Comparison of ENCODE assay signal across 9 cellular contexts in the genomic region with DNA sequence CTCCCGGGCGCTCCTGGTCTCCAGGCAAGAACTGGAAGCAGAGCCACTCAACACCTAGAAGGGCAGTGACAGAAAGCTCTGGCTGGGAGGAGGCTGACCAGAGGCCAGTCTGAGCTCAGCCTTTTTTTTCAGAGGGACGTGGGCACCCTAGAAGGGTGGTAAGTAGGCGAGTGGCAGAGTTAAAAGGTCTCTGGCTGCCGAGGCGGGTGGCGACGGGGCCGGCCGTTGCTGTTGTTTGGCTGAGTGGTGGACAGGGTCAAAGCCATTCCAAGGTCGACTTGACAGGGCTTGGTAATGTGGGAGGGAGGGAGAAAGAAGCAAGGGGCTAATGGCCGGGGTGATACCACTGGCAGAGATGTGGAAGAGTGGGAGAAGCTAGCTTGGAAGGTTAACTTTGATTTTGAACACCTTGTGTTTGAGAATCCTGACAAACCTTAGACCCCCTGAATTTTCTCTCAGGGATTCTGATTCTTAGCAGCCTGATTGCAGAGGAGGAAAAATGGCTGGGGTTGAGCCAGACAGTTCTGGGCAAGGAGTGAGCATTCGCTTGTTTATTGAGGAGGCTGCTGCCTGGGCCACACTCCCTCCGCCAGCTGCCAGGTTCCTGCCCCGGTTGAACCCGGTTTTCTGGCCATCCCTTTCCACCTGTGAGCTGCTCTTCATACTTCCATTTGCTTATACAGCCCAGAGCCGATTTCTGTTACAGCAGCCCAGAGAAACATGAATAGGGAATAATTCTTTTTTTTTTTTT. TPM values are rescaled to one million over a fixed set of nuclear protein-coding genes. Genes with fewer than 3 reads are reported as not detected.
A peak's percentile ranks its signal among the peaks of the same experiment; 100 is the strongest.
DNase-seq lines count a peak whose midpoint lies in the region; ATAC-seq and TF ChIP-seq lines count a peak whose summit lies in the region.
"Had no signal": no experiment of that assay in that cellular context is flagged by ENCODE, and none has a peak within 500 bp of the region (broad histone marks: within the 10 kb centered on the region; RNA-seq: fewer than 3 reads in every experiment).

No MANE protein-coding gene starts in this region.

- peak overlapping the region; percentile 85 for H3K4me3 ChIP-seq in CD8-positive, alpha-beta memory T cell (ENCODE audit: low read length)
- H3K4me3 ChIP-seq in PC-3 (ENCODE audit: low read length): peak overlapping the region; percentile 84

- intact Hi-C loops in PC-3 (cut with micrococcal nuclease): loop anchor here (5.0 kb wide), 1 partner anchor 36 kb away; a partner anchor contains a TSS

- POLR2A ChIA-PET in CD8-positive, alpha-beta memory T cell (lab: Charles Lee): interaction anchor here (0.7 to 3.2 kb wide), 10 partner anchors 15 to 327 kb away, joined by 3 to 23 read pairs (median 6); a partner anchor contains a TSS
- POLR2A ChIA-PET in PC-3 (lab: Charles Lee; ENCODE audit: unreplicated experiment): no interaction called here

- H3K9ac ChIP-seq in PC-3 (ENCODE audit: low read length): peak overlapping the region; percentile 41

- H3K9me2 ChIP-seq in PC-3 (replicated peaks; ENCODE audit: low read length): no peaks in the 10 kb centered on the region

- H3K27me3 ChIP-seq in CD8-positive, alpha-beta memory T cell (ENCODE audit: insufficient read depth, low read length, poor library complexity, severe bottlenecking): no peaks in the 10 kb centered on the region
- no peaks in the 10 kb centered on the region for H3K27me3 ChIP-seq in PC-3 (ENCODE audit: low read length)

- peaks cover 18 to 21% (median 19%) of the 10 kb centered on the region in 3 donors for H3K4me1 Mint-ChIP-seq in CD8-positive, alpha-beta memory T cell
- H3K4me1 Mint-ChIP-seq in neural crest cell: peaks cover 16% of the 10 kb centered on the region

- H4K20me1 ChIP-seq in PC-3 (ENCODE audit: low read length): no peaks in the 10 kb centered on the region

- BruUV-seq in PC-3 (replicated peaks; lab: Mats Ljungman, UMichigan): no TSS peak

- H3K27ac ChIP-seq in CD8-positive, alpha-beta memory T cell (ENCODE audit: low read depth, low read length): peak overlapping the region; percentile 29
- no peak overlapping the region for H3K27ac ChIP-seq in PC-3 (ENCODE audit: low read length)
- H3K27ac ChIP-seq in epithelial cell of prostate: peak overlapping the region; percentile 47

- TF ChIP-seq CTCF in PC-3 (conservative IDR thresholded peaks at IDR 0.05; ENCODE audit: low read depth, low read length) (no peak), neural crest cell (conservative IDR thresholded peaks at IDR 0.05) (no peak)

- DNase-seq in CD8-positive, alpha-beta memory T cell: peak in 1 of 5 donors; percentile 45
- DNase-seq in PC-3 (no peak), epithelial cell of prostate (ENCODE audit: low read depth, low spot score) (no peak), neural crest cell (ENCODE audit: low read depth, low spot score) (no peak), NCI-H226 (no peak), hippocampal formation (lab: John Stamatoyannopoulos, UW) (no peak), NCI-H345 (lab: John Stamatoyannopoulos, UW) (no peak)

- H3K79me2 ChIP-seq in PC-3 (ENCODE audit: low read length): no peaks in the 10 kb centered on the region

- H3K4me1 ChIP-seq in CD8-positive, alpha-beta memory T cell (ENCODE audit: insufficient read depth, low read length): no peaks in the 10 kb centered on the region
- peaks cover 7% of the 10 kb centered on the region for H3K4me1 ChIP-seq in PC-3 (ENCODE audit: insufficient read depth, low read length)

- peaks cover 0 to 4% of the 10 kb centered on the region in 2 donors for H3K27me3 Mint-ChIP-seq in CD8-positive, alpha-beta memory T cell
- H3K27me3 Mint-ChIP-seq in neural crest cell (ENCODE audit: low read depth): peaks cover 38% of the 10 kb centered on the region

- H3F3A ChIP-seq in PC-3 (ENCODE audit: low read length, unreplicated experiment): no peaks in the 10 kb centered on the region

- H3K9me3 ChIP-seq in CD8-positive, alpha-beta memory T cell (ENCODE audit: low read length): no peaks in the 10 kb centered on the region
- H3K9me3 ChIP-seq in PC-3 (ENCODE audit: low read length): no peaks in the 10 kb centered on the region

- peak overlapping the region; percentile 88 for H2AFZ ChIP-seq in PC-3 (ENCODE audit: low read length)

- peak overlapping the region; percentile 99 for H3K4me2 ChIP-seq in PC-3 (ENCODE audit: low read length)

- no peaks in the 10 kb centered on the region for H3K9me3 Mint-ChIP-seq in CD8-positive, alpha-beta memory T cell
- H3K9me3 Mint-ChIP-seq in neural crest cell: no peaks in the 10 kb centered on the region

- H3K4me3 Mint-ChIP-seq in CD8-positive, alpha-beta memory T cell: peak overlapping the region; percentile 73 to 98 (median 92)
- H3K4me3 Mint-ChIP-seq in neural crest cell: peak overlapping the region; percentile 98

- no peaks in the 10 kb centered on the region for H3K36me3 ChIP-seq in CD8-positive, alpha-beta memory T cell (ENCODE audit: insufficient read depth, low read length)
- no peaks in the 10 kb centered on the region for H3K36me3 ChIP-seq in PC-3 (ENCODE audit: low read depth, low read length)

- H3K27ac Mint-ChIP-seq in CD8-positive, alpha-beta memory T cell: peak overlapping the region; percentile 7 to 98 (median 90)
- H3K27ac Mint-ChIP-seq in neural crest cell (ENCODE audit: unreplicated experiment): no peak overlapping the region

- H3K36me3 Mint-ChIP-seq in CD8-positive, alpha-beta memory T cell: peaks cover 0 to 8% (median 0%) of the 10 kb centered on the region in 3 donors
- no peaks in the 10 kb centered on the region for H3K36me3 Mint-ChIP-seq in neural crest cell (ENCODE audit: low read depth)

- peak; percentile 16; the same call in 1 of the 2 replicates for ATAC-seq in PC-3
- no peak for ATAC-seq in HG03571 (IDR thresholded peaks at IDR 0.05; ENCODE audit: unreplicated experiment)

- CTCF ChIA-PET in CD8-positive, alpha-beta memory T cell (lab: Charles Lee): interaction anchor here (0.5 to 4.5 kb wide), 27 partner anchors 8 to 333 kb away, joined by 3 to 58 read pairs (median 5); a partner anchor contains a TSS
- CTCF ChIA-PET in PC-3 (lab: Charles Lee): interaction anchor here (0.6 to 0.8 kb wide), 2 partner anchors 57 to 64 kb away, joined by 3 to 13 read pairs; no protein-coding TSS in a partner anchor

RNA-seq across cellular contexts. Expression of a gene that starts 0.9 kb away (rescaled TPM):
- total RNA-seq in CD8-positive, alpha-beta memory T cell: not detected
- polyA plus RNA-seq in CD8-positive, alpha-beta memory T cell: not detected
- total RNA-seq in PC-3 (2014; rRNA removed) (1.3 TPM in 1 of 2 replicates, not detected in the other), neural crest cell (not detected in 2 replicates)
- total RNA-seq: pulmonary artery endothelial cell had no signal

RNA-seq across cellular contexts. Expression of a gene that starts 14.6 kb away (rescaled TPM):
- 10 to 100 TPM; 43.6 to 45.0 TPM for total RNA-seq in CD8-positive, alpha-beta memory T cell
- 0.40 TPM for polyA plus RNA-seq in CD8-positive, alpha-beta memory T cell
- 13.1 and 17.5 TPM in 2 replicates for total RNA-seq in PC-3 (2014; rRNA removed)
- total RNA-seq in neural crest cell: 81.2 and 84.1 TPM in 2 replicates

RNA-seq across cellular contexts. Expression of a gene that starts 17.9 kb away (rescaled TPM):
- 1 to 10 TPM; 5.1 to 6.2 TPM for total RNA-seq in CD8-positive, alpha-beta memory T cell
- polyA plus RNA-seq in CD8-positive, alpha-beta memory T cell: 8.1 TPM
- total RNA-seq in PC-3 (2014; rRNA removed) (0.35 TPM in 1 of 2 replicates, not detected in the other), neural crest cell (0.05 and 0.07 TPM in 2 replicates)
- total RNA-seq: pulmonary artery endothelial cell had no signal

RNA-seq across cellular contexts. Expression of a gene that starts 19.1 kb away (rescaled TPM):
- 10 to 100 TPM; 72.1 to 76.1 TPM for total RNA-seq in CD8-positive, alpha-beta memory T cell
- polyA plus RNA-seq in CD8-positive, alpha-beta memory T cell: 33.3 TPM
- total RNA-seq in PC-3 (2014; rRNA removed) (27.0 and 31.5 TPM in 2 replicates), neural crest cell (88.1 and 91.3 TPM in 2 replicates)

RNA-seq across cellular contexts. Expression of a gene that starts 33.8 kb away (rescaled TPM):
- total RNA-seq in CD8-positive, alpha-beta memory T cell: 10 to 100 TPM; 86.1 to 93.6 TPM
- 17.5 TPM for polyA plus RNA-seq in CD8-positive, alpha-beta memory T cell
- total RNA-seq in PC-3 (2014; rRNA removed): 12.3 and 21.8 TPM in 2 replicates
- 0.86 and 1.2 TPM in 2 replicates for total RNA-seq in neural crest cell
